Comparison of ENCODE assay signal across 17 cellular contexts in the genomic region with DNA sequence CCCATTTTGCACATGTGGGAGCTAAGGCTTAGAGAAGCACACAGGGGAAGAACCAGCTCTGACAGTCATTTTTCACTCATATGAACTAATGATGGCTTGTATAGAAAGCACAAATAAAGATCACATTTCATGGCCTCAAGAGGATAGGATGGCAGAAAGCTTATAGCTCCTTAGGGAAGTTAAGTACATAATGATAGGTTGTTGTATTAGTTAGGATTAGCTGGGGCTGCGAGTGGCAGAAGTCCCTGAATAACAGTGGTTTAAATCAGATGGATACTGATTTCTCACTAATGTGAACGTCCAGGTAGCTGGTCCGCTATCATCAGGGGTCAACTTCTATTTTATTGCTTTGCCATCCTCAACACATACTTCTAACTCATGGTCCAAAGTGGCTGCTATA.
"Had no signal": no experiment of that assay in that cellular context is flagged by ENCODE, and none has a peak within 500 bp of the region (broad histone marks: within the 10 kb centered on the region; RNA-seq: fewer than 3 reads in every experiment).

No MANE protein-coding gene starts in this region.

- H3K4me1 ChIP-seq: heart left ventricle, parathyroid adenoma, sigmoid colon, spleen, stomach, testis, upper lobe of right lung had no signal

- H3K27me3 ChIP-seq: cardiac muscle cell, heart left ventricle, neutrophil, sigmoid colon, spleen, stomach, testis, upper lobe of right lung had no signal

- H3K4me3 ChIP-seq: cardiac muscle cell, heart left ventricle, sigmoid colon, spleen, stomach, testis, upper lobe of right lung had no signal

- H3K9me3 ChIP-seq: heart left ventricle, neutrophil, sigmoid colon, spleen, stomach, testis, upper lobe of right lung had no signal

- ATAC-seq: heart left ventricle; naive thymus-derived CD8-positive, alpha-beta T cell; upper lobe of right lung had no signal

- H3K36me3 ChIP-seq: cardiac muscle cell, heart left ventricle, neutrophil, sigmoid colon, spleen, stomach, upper lobe of right lung had no signal

- H3K27ac ChIP-seq: cardiac muscle cell, heart left ventricle, neutrophil, parathyroid adenoma, sigmoid colon, spleen, stomach, testis, upper lobe of right lung had no signal

- DNase-seq: activated CD4-positive, alpha-beta T cell treated with anti-CD3 and anti-CD28 coated beads, Interleukin-2, amount 50 U/mL, for 48 hours; activated naive CD4-positive, alpha-beta T cell treated with anti-CD3 and anti-CD28 coated beads, Interleukin-2, amount 10 ng/mL, durations not matched to agents 7 days and 5 days; activated T-cell treated with anti-CD3 and anti-CD28 coated beads, Interleukin-2, amount 50 U/mL, for 1 hour; endodermal cell; heart left ventricle; immature natural killer cell; mesenchymal stem cell; naive thymus-derived CD8-positive, alpha-beta T cell; sigmoid colon; spleen; stimulated activated CD4-positive, alpha-beta T cell treated with anti-CD3 and anti-CD28 coated beads, Interleukin-1b, Interleukin-23, amount 100 ng/mL, for 48 hours; stomach; testis; upper lobe of right lung had no signal
